In genomic region chr5:158903006-158903405, GRCh38 we compare ENCODE assay signal across 32 cellular contexts.
"Had no signal": no experiment of that assay in that cellular context is flagged by ENCODE, and none has a peak within 500 bp of the region (broad histone marks: within the 10 kb centered on the region; RNA-seq: fewer than 3 reads in every experiment).

No MANE protein-coding gene starts in this region.

- H3K9me3 ChIP-seq: ascending aorta, colonic mucosa, spleen, thoracic aorta had no signal

- H3K9me3 Mint-ChIP-seq: activated CD4-positive, alpha-beta memory T cell treated with anti-CD3 and anti-CD28 coated beads for 36 hours; activated CD4-positive, alpha-beta T cell treated with anti-CD3 and anti-CD28 coated beads, Interleukin-2, amount 10 ng/mL, durations not matched to agents 24 days and 14 days; activated naive CD4-positive, alpha-beta T cell treated with anti-CD3 and anti-CD28 coated beads for 36 hours; activated naive CD8-positive, alpha-beta T cell treated with anti-CD3 and anti-CD28 coated beads, Interleukin-2, amount 10 ng/mL, durations not matched to agents 7 days and 5 days; activated T-helper 1 cell treated with anti-CD3 and anti-CD28 coated beads, Interleukin-12 subunit alpha, Interleukin-12 subunit beta, Interleukin-2, Interleukin-4 antibody, amounts not matched to agents 30 ng/mL and 10 ng/mL and 1 ng/mL, durations not matched to agents 14 hours and 24 hours and 36 hours; brain; natural killer cell; T-helper 2 cell treated with Interferon-gamma antibody and Interleukin-4, amounts not matched to agents 5 μg/mL and 100 μg/mL, for 36 hours had no signal

- H3K4me3 ChIP-seq: ascending aorta, cardiac muscle cell, colonic mucosa, dorsolateral prefrontal cortex, spleen, thoracic aorta had no signal

- H3K27me3 ChIP-seq: ascending aorta, cardiac muscle cell, colonic mucosa, spleen had no signal

- H3K27me3 Mint-ChIP-seq: activated naive CD8-positive, alpha-beta T cell treated with anti-CD3 and anti-CD28 coated beads, Interleukin-2, amount 10 ng/mL, durations not matched to agents 7 days and 5 days had no signal

- H3K4me3 Mint-ChIP-seq: activated CD4-positive, alpha-beta memory T cell treated with anti-CD3 and anti-CD28 coated beads for 36 hours; activated CD4-positive, alpha-beta T cell treated with anti-CD3 and anti-CD28 coated beads, Interleukin-2, amount 10 ng/mL, durations not matched to agents 24 days and 14 days; activated naive CD4-positive, alpha-beta T cell treated with anti-CD3 and anti-CD28 coated beads for 36 hours; activated naive CD8-positive, alpha-beta T cell treated with anti-CD3 and anti-CD28 coated beads, Interleukin-2, amount 10 ng/mL, durations not matched to agents 7 days and 5 days; activated T-helper 1 cell treated with anti-CD3 and anti-CD28 coated beads, Interleukin-12 subunit alpha, Interleukin-12 subunit beta, Interleukin-2, Interleukin-4 antibody, amounts not matched to agents 30 ng/mL and 10 ng/mL and 1 ng/mL, durations not matched to agents 14 hours and 24 hours and 36 hours; brain; immature natural killer cell; natural killer cell; T-helper 2 cell treated with Interferon-gamma antibody and Interleukin-4, amounts not matched to agents 5 μg/mL and 100 μg/mL, for 36 hours had no signal

- FAIRE-seq: kidney, urothelium cell line had no signal

- H3K36me3 ChIP-seq: ascending aorta, cardiac muscle cell, colonic mucosa, spleen, thoracic aorta had no signal

- H3K27ac ChIP-seq: ascending aorta, cardiac muscle cell, colonic mucosa, dorsolateral prefrontal cortex, spleen, thoracic aorta had no signal

- DNase-seq: activated CD4-positive, alpha-beta memory T cell treated with anti-CD3 and anti-CD28 coated beads for 36 hours; activated CD4-positive, alpha-beta T cell treated with anti-CD3 and anti-CD28 coated beads, Interleukin-2, amount 10 ng/mL, durations not matched to agents 24 days and 14 days; activated CD8-positive, alpha-beta memory T cell treated with anti-CD3 and anti-CD28 coated beads, Interleukin-2, amount 50 U/mL, for 4 hours; activated effector memory CD4-positive, alpha-beta T cell treated with anti-CD3 and anti-CD28 coated beads, Interleukin-2, amount 50 U/mL, for 16 hours; activated naive CD4-positive, alpha-beta T cell treated with anti-CD3 and anti-CD28 coated beads for 36 hours; activated naive CD8-positive, alpha-beta T cell treated with anti-CD3 and anti-CD28 coated beads, Interleukin-2, amount 10 ng/mL, durations not matched to agents 7 days and 5 days; activated T-cell treated with anti-CD3 and anti-CD28 coated beads, Interleukin-2, amount 50 U/mL, for 1 hour; cerebellar nuclear complex; colonic mucosa; dorsolateral prefrontal cortex; effector memory CD4-positive, alpha-beta T cell; erythroblast; foreskin fibroblast; head of caudate nucleus; hippocampal formation; immature natural killer cell; kidney; left colon; natural killer cell; posterior cingulate gyrus; right cardiac atrium; spleen; stimulated activated naive CD8-positive, alpha-beta T cell treated with anti-CD3 and anti-CD28 coated beads, Interleukin-15, Interleukin-2, amounts not matched to agents 100 U/mL and 50 U/mL, for 24 hours; trophoblast cell had no signal

- H3K4me1 Mint-ChIP-seq: activated naive CD8-positive, alpha-beta T cell treated with anti-CD3 and anti-CD28 coated beads, Interleukin-2, amount 10 ng/mL, durations not matched to agents 7 days and 5 days; immature natural killer cell; natural killer cell had no signal

- H3K36me3 Mint-ChIP-seq: activated CD4-positive, alpha-beta memory T cell treated with anti-CD3 and anti-CD28 coated beads for 36 hours; activated naive CD8-positive, alpha-beta T cell treated with anti-CD3 and anti-CD28 coated beads, Interleukin-2, amount 10 ng/mL, durations not matched to agents 7 days and 5 days; brain; immature natural killer cell; natural killer cell had no signal

- H3K4me1 ChIP-seq: ascending aorta, colonic mucosa had no signal

- ATAC-seq: activated CD4-positive, CD25-positive, alpha-beta regulatory T cell treated with anti-CD3 and anti-CD28 coated beads, Interleukin-2, amount 50 U/mL, for 24 hours; left colon; natural killer cell; right cardiac atrium; stimulated activated naive CD8-positive, alpha-beta T cell treated with anti-CD3 and anti-CD28 coated beads, Interleukin-15, Interleukin-2, amounts not matched to agents 100 U/mL and 50 U/mL, for 24 hours had no signal

- H3K27ac Mint-ChIP-seq: activated CD4-positive, alpha-beta memory T cell treated with anti-CD3 and anti-CD28 coated beads for 36 hours; activated CD4-positive, alpha-beta T cell treated with anti-CD3 and anti-CD28 coated beads, Interleukin-2, amount 10 ng/mL, durations not matched to agents 24 days and 14 days; activated naive CD4-positive, alpha-beta T cell treated with anti-CD3 and anti-CD28 coated beads for 36 hours; activated naive CD8-positive, alpha-beta T cell treated with anti-CD3 and anti-CD28 coated beads, Interleukin-2, amount 10 ng/mL, durations not matched to agents 7 days and 5 days; activated T-helper 1 cell treated with anti-CD3 and anti-CD28 coated beads, Interleukin-12 subunit alpha, Interleukin-12 subunit beta, Interleukin-2, Interleukin-4 antibody, amounts not matched to agents 30 ng/mL and 10 ng/mL and 1 ng/mL, durations not matched to agents 14 hours and 24 hours and 36 hours; brain; immature natural killer cell; natural killer cell; T-helper 2 cell treated with Interferon-gamma antibody and Interleukin-4, amounts not matched to agents 5 μg/mL and 100 μg/mL, for 36 hours had no signal
